ENCODE assay signal across 8 cellular contexts in genomic region chr9:87725356-87725899, GRCh38. TPM values are rescaled to one million over a fixed set of nuclear protein-coding genes. Genes with fewer than 3 reads are reported as not detected.
DNase-seq lines count a peak whose midpoint lies in the region; ATAC-seq and TF ChIP-seq lines count a peak whose summit lies in the region.

No MANE protein-coding gene starts in this region.

- no peak overlapping the region for H2BK120ac ChIP-seq in mesenchymal stem cell (ENCODE audit: low read depth, low read length)

- peaks cover 13% of the 10 kb centered on the region for H3K4me1 ChIP-seq in mesenchymal stem cell (ENCODE audit: control insufficient read depth, insufficient read depth, low read depth, low read length)
- peaks cover 0 to 24% (median 11%) of the 10 kb centered on the region in 4 donors for H3K4me1 ChIP-seq in transverse colon

- H3K4me3 ChIP-seq in dorsolateral prefrontal cortex, result peak overlapping the region; percentile 61 to 95 (median 86)
- H3K4me3 ChIP-seq in mesenchymal stem cell (ENCODE audit: insufficient read depth in 1 of 2, low read depth in 1 of 2, low read length in 2 of 2), result peak overlapping the region; percentile 85 to 93
- peak overlapping the region; percentile 55 to 75 (median 59) for H3K4me3 ChIP-seq in transverse colon

- no peak overlapping the region for H2BK5ac ChIP-seq in mesenchymal stem cell (ENCODE audit: low read depth, low read length, poor library complexity, severe bottlenecking)

- no peaks in the 10 kb centered on the region for H3K27me3 ChIP-seq in dorsolateral prefrontal cortex
- H3K27me3 ChIP-seq in mesenchymal stem cell (ENCODE audit: control insufficient read depth in 1 of 2, insufficient read depth in 1 of 2, low read length in 2 of 2), result no peaks in the 10 kb centered on the region
- H3K27me3 ChIP-seq in transverse colon, result no peaks in the 10 kb centered on the region

- in situ Hi-C loops in transverse colon (cut with MboI; ENCODE audit: low pct_ligation_motif_present in 1 of 4, low pct_unique_long_range_greater_than_20kb in 1 of 4, low sequenced_read_pairs in 3 of 4), result no loop called here

- peak overlapping the region; percentile 5 for H2BK15ac ChIP-seq in mesenchymal stem cell (ENCODE audit: low read depth, poor library complexity, severe bottlenecking)

- H3K36me3 Mint-ChIP-seq in stimulated activated naive CD8-positive, alpha-beta T cell treated with anti-CD3 and anti-CD28 coated beads, Interleukin-15, Interleukin-2, amounts not matched to agents 100 ng/mL and 50 ng/mL, for 24 hours (ENCODE audit: low read depth), result no peaks in the 10 kb centered on the region

- H4K8ac ChIP-seq in mesenchymal stem cell (ENCODE audit: low read length), result peak overlapping the region; percentile 98

- peaks cover 10 to 35% of the 10 kb centered on the region in 2 experiments for H3K36me3 ChIP-seq in mesenchymal stem cell (ENCODE audit: control insufficient read depth in 1 of 2, insufficient read depth in 2 of 2, low read depth in 1 of 2, low read length in 2 of 2)
- H3K36me3 ChIP-seq in transverse colon, result peaks cover 0 to 10% (median 3%) of the 10 kb centered on the region in 4 donors

- H3K9ac ChIP-seq in mesenchymal stem cell (ENCODE audit: low read length), result peak overlapping the region; percentile 98

- peak overlapping the region; percentile 13 to 60 for H3K4ac ChIP-seq in mesenchymal stem cell (ENCODE audit: low read depth in 1 of 2, low read length in 2 of 2)

- H3K4me1 Mint-ChIP-seq in stimulated activated naive CD8-positive, alpha-beta T cell treated with anti-CD3 and anti-CD28 coated beads, Interleukin-15, Interleukin-2, amounts not matched to agents 100 ng/mL and 50 ng/mL, for 24 hours (ENCODE audit: low read depth), result peaks cover 7% of the 10 kb centered on the region

- H3K9me3 ChIP-seq in mesenchymal stem cell (ENCODE audit: control insufficient read depth, low read length), result no peaks in the 10 kb centered on the region
- H3K9me3 ChIP-seq in transverse colon, result no peaks in the 10 kb centered on the region

- TF ChIP-seq POLR2A in transverse colon (IDR thresholded peaks at IDR 0.05), result no peak

- no peak overlapping the region for H3K27ac Mint-ChIP-seq in stimulated activated naive CD8-positive, alpha-beta T cell treated with anti-CD3 and anti-CD28 coated beads, Interleukin-15, Interleukin-2, amounts not matched to agents 100 ng/mL and 50 ng/mL, for 24 hours

- H3K14ac ChIP-seq in mesenchymal stem cell (ENCODE audit: low read length in 2 of 2), result peak overlapping the region in 1 of 2 experiments; percentile 35

- no peak for TF ChIP-seq CTCF in dorsolateral prefrontal cortex (IDR thresholded peaks at IDR 0.05 in 54 of 56, conservative IDR thresholded peaks at IDR 0.05 in 2 of 56; ENCODE audit: low read depth in 1 of 56, partially characterized antibody in 56 of 56)
- TF ChIP-seq CTCF in transverse colon (IDR thresholded peaks at IDR 0.05), result no peak

- H3K27ac ChIP-seq in dorsolateral prefrontal cortex (peak overlapping the region; percentile 82 to 99 (median 97)), mesenchymal stem cell (ENCODE audit: low read length, poor library complexity, severe bottlenecking) (peak overlapping the region; percentile 56), transverse colon (peak overlapping the region; percentile 83 to 93 (median 90))

- H2BK12ac ChIP-seq in mesenchymal stem cell (ENCODE audit: low read length in 2 of 2), result peak overlapping the region; percentile 42 to 76

- H3K9me3 Mint-ChIP-seq in stimulated activated naive CD8-positive, alpha-beta T cell treated with anti-CD3 and anti-CD28 coated beads, Interleukin-15, Interleukin-2, amounts not matched to agents 100 ng/mL and 50 ng/mL, for 24 hours, result no peaks in the 10 kb centered on the region

- peak overlapping the region; percentile 71 to 73 for H3K18ac ChIP-seq in mesenchymal stem cell (ENCODE audit: low read depth in 1 of 2, low read length in 2 of 2)

- TF ChIP-seq EP300 in transverse colon (IDR thresholded peaks at IDR 0.05; ENCODE audit: low read depth), result no peak

- no peak overlapping the region for H3K23ac ChIP-seq in mesenchymal stem cell (ENCODE audit: low read length in 2 of 2)

- no peak for DNase-seq in stimulated activated naive CD8-positive, alpha-beta T cell treated with anti-CD3 and anti-CD28 coated beads, Interleukin-15, Interleukin-2, amounts not matched to agents 100 U/mL and 50 U/mL, for 24 hours
- peak in 9 of 10 donors; percentile 54 to 76 (median 63) for DNase-seq in dorsolateral prefrontal cortex
- DNase-seq in mesenchymal stem cell, result no peak
- DNase-seq in transverse colon, result no peak
- no peak for DNase-seq in stimulated activated CD4-positive, alpha-beta T cell treated with anti-CD3 and anti-CD28 coated beads, Interleukin-4, amount 100 ng/mL, for 4 hours
- DNase-seq in NCI-H510A treated with DMSO at 0.1 percent for 48 hours (lab: John Stamatoyannopoulos, UW), result no peak

- H2AFZ ChIP-seq in mesenchymal stem cell (ENCODE audit: low read depth, low read length), result peak overlapping the region; percentile 93

- peak overlapping the region; percentile 81 for H3K4me3 Mint-ChIP-seq in stimulated activated naive CD8-positive, alpha-beta T cell treated with anti-CD3 and anti-CD28 coated beads, Interleukin-15, Interleukin-2, amounts not matched to agents 100 ng/mL and 50 ng/mL, for 24 hours

- peaks cover 21% of the 10 kb centered on the region for H3K79me1 ChIP-seq in mesenchymal stem cell (replicated peaks; ENCODE audit: low read length, poor library complexity, severe bottlenecking)

- H2AK5ac ChIP-seq in mesenchymal stem cell (ENCODE audit: low read length, severe bottlenecking), result no peak overlapping the region

- peak overlapping the region; percentile 80 for H3K4me2 ChIP-seq in mesenchymal stem cell (ENCODE audit: low read length, poor library complexity, severe bottlenecking)

- intact Hi-C loops in dorsolateral prefrontal cortex (cut with DNase I) (loop anchor here (5.0 to 10.0 kb wide), 6 partner anchors 38 to 662 kb away; partner anchors contain the start of genes CDK20 (in 2 of the 2) and SPIN1 (in 2 of the 2)), transverse colon (cut with DNase I; ENCODE audit: low total_unique reads) (no loop called here)

- peak overlapping the region; percentile 64 for H4K91ac ChIP-seq in mesenchymal stem cell (ENCODE audit: low read length)

- 2% methylated on average over 25 of the region's 25 CpGs for WGBS in mesenchymal stem cell
- WGBS in transverse colon (ENCODE audit: low coverage in 1 of 2), 2 donors, result 12% methylated on average over 25 of the region's 25 CpGs; no CpG with 5 or more reads in 1 of the 2 donors

- H3K27me3 Mint-ChIP-seq in stimulated activated naive CD8-positive, alpha-beta T cell treated with anti-CD3 and anti-CD28 coated beads, Interleukin-15, Interleukin-2, amounts not matched to agents 100 ng/mL and 50 ng/mL, for 24 hours, result peaks cover 34% of the 10 kb centered on the region

- ATAC-seq in stimulated activated naive CD8-positive, alpha-beta T cell treated with anti-CD3 and anti-CD28 coated beads, Interleukin-15, Interleukin-2, amounts not matched to agents 100 U/mL and 50 U/mL, for 24 hours, result no peak
- ATAC-seq in GM19324 (IDR thresholded peaks at IDR 0.05; ENCODE audit: low FRiP score, unreplicated experiment), result no peak

RNA-seq across cellular contexts. Expression of gene CTSL, which starts 0.5 kb away (rescaled TPM):
- total RNA-seq in dorsolateral prefrontal cortex (100 to 1,000 TPM in 1 of 120 experiments, 10 to 100 TPM in 119; 39.8 to 104 (median 62.7) TPM), transverse colon (100 to 1,000 TPM in 1 of 4 donors, 10 to 100 TPM in 3; 26.7 to 108 (median 66.6) TPM)
- polyA plus RNA-seq in mesenchymal stem cell (2013, experiment 1 of 2), result 288 TPM
- polyA plus RNA-seq in mesenchymal stem cell (2013, experiment 2 of 2), result 307 TPM

Comparison
In these comparisons a context has a peak if more than half of its experiments do, and no peak if none do; other contexts are left out.
1. DNase-seq: peak in dorsolateral prefrontal cortex (9 of 10); none in stimulated activated naive CD8-positive, alpha-beta T cell treated with anti-CD3 and anti-CD28 coated beads, Interleukin-15, Interleukin-2, amounts not matched to agents 100 U/mL and 50 U/mL, for 24 hours (single experiment), mesenchymal stem cell (single experiment), transverse colon (single experiment), stimulated activated CD4-positive, alpha-beta T cell treated with anti-CD3 and anti-CD28 coated beads, Interleukin-4, amount 100 ng/mL, for 4 hours (0 of 2) and NCI-H510A treated with DMSO at 0.1 percent for 48 hours (single experiment).
2. Peak in every context shown above with its lines, with median percentiles within 50 percentile points of each other: H3K27ac ChIP-seq and H3K4me3 ChIP-seq.